In genomic region chr5:82661933-82662332, GRCh38 we compare ENCODE assay signal across 2 cellular contexts.
A peak's percentile ranks its signal among the peaks of the same experiment; 100 is the strongest.
TF ChIP-seq lines count a peak whose summit lies in the region.

No MANE protein-coding gene starts in this region.

TF ChIP-seq in GM23338, 12 proteins besides CTCF, POLR2A, EP300 and RAD21:
- no peak for TF ChIP-seq POLR2AphosphoS5 (IDR thresholded peaks at IDR 0.05; ENCODE audit: low read depth)
- no peak for TF ChIP-seq ZNF331 (CRISPR knock-in tag; IDR thresholded peaks at IDR 0.05; ENCODE audit: low read depth)
- TF ChIP-seq NANOG (IDR thresholded peaks at IDR 0.05; ENCODE audit: borderline replicate concordance), result no peak
- no peak for TF ChIP-seq EZH2 (IDR thresholded peaks at IDR 0.05; ENCODE audit: low read depth, unreplicated experiment)
- TF ChIP-seq ZNF462 (CRISPR knock-in tag; IDR thresholded peaks at IDR 0.05), result no peak

TF ChIP-seq in K562, 482 proteins besides CTCF, POLR2A, EP300 and RAD21:
- TF ChIP-seq GTF2F1 (IDR thresholded peaks at IDR 0.05; ENCODE audit: low read depth, low read length) (no peak), MAFK (IDR thresholded peaks at IDR 0.05; ENCODE audit: low read length) (peak; percentile 12; the same call in 1 of the 2 replicates), MXD1 (CRISPR knock-in tag; IDR thresholded peaks at IDR 0.05; ENCODE audit: borderline replicate concordance, poor library complexity, severe bottlenecking) (no peak), MAFF (IDR thresholded peaks at IDR 0.05; ENCODE audit: low read length) (peak; percentile 40; the same call in 1 of the 2 replicates), C11orf30 (IDR thresholded peaks at IDR 0.05; ENCODE audit: low read depth) (peak; percentile 42; the same call in 1 of the 2 replicates), MAFG (tag; conservative IDR thresholded peaks at IDR 0.05) (peak; percentile 69), NFE2 (IDR thresholded peaks at IDR 0.05; ENCODE audit: low read depth) (peak; percentile 78), ZNF324 (CRISPR knock-in tag; IDR thresholded peaks at IDR 0.05) (no peak)
